ENCODE assay signal across 17 cellular contexts in genomic region chr1:85308837-85309350, GRCh38. TPM values are rescaled to one million over a fixed set of nuclear protein-coding genes. Genes with fewer than 3 reads are reported as not detected.
A peak's percentile ranks its signal among the peaks of the same experiment; 100 is the strongest.
DNase-seq lines count a peak whose midpoint lies in the region; ATAC-seq, FAIRE-seq and TF ChIP-seq lines count a peak whose summit lies in the region.
"Had no signal": no experiment of that assay in that cellular context is flagged by ENCODE, and none has a peak within 500 bp of the region (broad histone marks: within the 10 kb centered on the region; RNA-seq: fewer than 3 reads in every experiment).

No MANE protein-coding gene starts in this region.

- H3K9me3 ChIP-seq in Karpas-422 (ENCODE audit: low read length) = no peaks in the 10 kb centered on the region
- H3K9me3 ChIP-seq in GM12878 (replicated peaks; ENCODE audit: control insufficient read depth, insufficient read depth, low read length) = no peaks in the 10 kb centered on the region
- H3K9me3 ChIP-seq: adrenal gland, BE2C, lower lobe of right lung, right atrium auricular region, tibial artery had no signal

- no peaks in the 10 kb centered on the region for H3K79me2 ChIP-seq in Karpas-422 (ENCODE audit: low read length)
- no peaks in the 10 kb centered on the region for H3K79me2 ChIP-seq in GM12878 (ENCODE audit: control insufficient read depth, insufficient read depth, low read length)

- H2AFZ ChIP-seq in Karpas-422 (ENCODE audit: low read length) = no peak overlapping the region
- no peak overlapping the region for H2AFZ ChIP-seq in GM12878 (ENCODE audit: control insufficient read depth, low read depth, low read length)

- 59% methylated on average over 4 of the region's 4 CpGs for WGBS in GM12878 (ENCODE audit: insufficient coverage, insufficient replicate concordance, low lambda C conversion rate, missing lambda C conversion rate)

- DNase-seq in NCI-H748 (lab: John Stamatoyannopoulos, UW; ENCODE audit: unreplicated experiment) = peak; percentile 30
- DNase-seq in NCI-H748 treated with DMSO at 0.1 percent for 48 hours (lab: John Stamatoyannopoulos, UW) = no peak
- no peak for DNase-seq in Karpas-422
- no peak for DNase-seq in GM12878 (ENCODE audit: low read depth, low spot score)
- DNase-seq in retina = peak; percentile 60
- no peak for DNase-seq in DMS153 treated with DMSO at 0.1 percent for 48 hours (lab: John Stamatoyannopoulos, UW; ENCODE audit: unreplicated experiment)
- no peak for DNase-seq in coronary artery (ENCODE audit: low spot score)
- DNase-seq in stimulated activated CD4-positive, alpha-beta T cell treated with anti-CD3 and anti-CD28 coated beads, Interleukin-4, amount 100 ng/mL, for 4 hours = no peak
- DNase-seq: NCI-H187 treated with DMSO at 0.1 percent for 48 hours; NK-92 treated with Interleukin-12 subunit alpha and Interleukin-12 subunit beta, amount 100 ng/mL, for 24 hours had no signal

- RAD21 ChIA-PET in GM12878 (lab: Charles Lee; ENCODE audit: unreplicated experiment) = interaction anchor here (0.5 to 2.2 kb wide), 3 partner anchors 458 to 710 kb away, joined by 3 to 6 read pairs (median 5); no protein-coding TSS in a partner anchor

- H4K20me1 ChIP-seq in Karpas-422 (ENCODE audit: insufficient read depth, low read depth, low read length) (no peaks in the 10 kb centered on the region), GM12878 (ENCODE audit: control insufficient read depth, insufficient read depth) (no peaks in the 10 kb centered on the region)

- no peaks in the 10 kb centered on the region for H3K9me2 ChIP-seq in Karpas-422 (replicated peaks; ENCODE audit: insufficient read depth, low read length)

- H3K9ac ChIP-seq in Karpas-422 (ENCODE audit: low read length) (no peak overlapping the region), GM12878 (ENCODE audit: control insufficient read depth, insufficient read depth, low read length) (no peak overlapping the region)

- H3K27me3 ChIP-seq in Karpas-422 (ENCODE audit: low read length) (0 out of 2 replicates have a peak, but pooled peaks cover 2% of the 10 kb centered on the region), GM12878 (replicated peaks in 1 of 2; ENCODE audit: control insufficient read depth in 2 of 2, insufficient read depth in 2 of 2, low read length in 1 of 2) (peaks cover 0 to 4% of the 10 kb centered on the region in 2 experiments; a peak in 2 of 4 replicates)
- H3K27me3 ChIP-seq: adrenal gland, BE2C, right atrium auricular region, tibial artery had no signal

- intact Hi-C loops in GM12878 (cut with micrococcal nuclease; ENCODE audit: unreplicated experiment) = loop anchor here (2.0 to 10.0 kb wide), 4 partner anchors 90 to 710 kb away; no protein-coding TSS in a partner anchor

- in situ Hi-C loops in GM12878 (cut with MboI) = loop anchor here (10.0 to 25.0 kb wide), 2 partner anchors 386 to 703 kb away; no protein-coding TSS in a partner anchor

- H3K4me1 ChIP-seq in Karpas-422 (ENCODE audit: low read length) (peaks cover 9% of the 10 kb centered on the region), GM12878 (ENCODE audit: control insufficient read depth, insufficient read depth, low read length) (peaks cover 5% of the 10 kb centered on the region)
- H3K4me1 ChIP-seq: BE2C had no signal

- no peak for TF ChIP-seq EP300 in GM12878 (IDR thresholded peaks at IDR 0.05; ENCODE audit: borderline replicate concordance in 1 of 2, control insufficient read depth in 1 of 2, low read depth in 2 of 2, low read length in 2 of 2)

- no peak overlapping the region for H3K27ac ChIP-seq in Karpas-422 (ENCODE audit: low read length)
- H3K27ac ChIP-seq in GM12878 (ENCODE audit: control insufficient read depth, insufficient read depth) = no peak overlapping the region
- no peak overlapping the region for H3K27ac ChIP-seq in coronary artery
- H3K27ac ChIP-seq: adrenal gland, lower lobe of right lung, right atrium auricular region, tibial artery had no signal

- H3K4me2 ChIP-seq in Karpas-422 (ENCODE audit: low read depth, low read length, poor library complexity, severe bottlenecking) (peak overlapping the region; percentile 57), GM12878 (ENCODE audit: control insufficient read depth, insufficient read depth) (peak overlapping the region; percentile 83; the same call in 1 of the 2 replicates)

- no peak for TF ChIP-seq CTCF in GM12878 (IDR thresholded peaks at IDR 0.05 in 2 of 3, conservative IDR thresholded peaks at IDR 0.05 in 1 of 3; ENCODE audit: control insufficient read depth in 2 of 3, extremely low read depth in 1 of 3, insufficient read depth in 1 of 3, low read depth in 3 of 3, low read length in 3 of 3)
- no peak for TF ChIP-seq CTCF in coronary artery (IDR thresholded peaks at IDR 0.05)

- no peak for ATAC-seq in GM12878

- SMC1A ChIA-PET in GM12878 (lab: Charles Lee; ENCODE audit: uncharacterized antibody, unreplicated experiment) = interaction anchor here (1.0 to 2.5 kb wide), 4 partner anchors 238 to 709 kb away, joined by 3 to 9 read pairs (median 4); no protein-coding TSS in a partner anchor

- no peak for TF ChIP-seq POLR2A in GM12878 (IDR thresholded peaks at IDR 0.05; ENCODE audit: low read depth, low read length)

- BruUV-seq in GM12878 (replicated peaks; lab: Mats Ljungman, UMichigan) = no TSS peak

- TF ChIP-seq RAD21 in GM12878 (IDR thresholded peaks at IDR 0.05; ENCODE audit: insufficient read depth, low read depth, low read length) = no peak

- CTCF ChIA-PET in GM12878 (lab: Yijun Ruan, JAX) = interaction anchor here (0.6 to 2.3 kb wide), 13 partner anchors 11 to 710 kb away, joined by 3 to 12 read pairs (median 3); no protein-coding TSS in a partner anchor

- POLR2A ChIA-PET in GM12878 (lab: Charles Lee) = no interaction called here

- FAIRE-seq in GM12878 (lab: Jason Lieb, UNC) = no peak
- FAIRE-seq: bronchial epithelial cell, kidney had no signal

- H3K36me3 ChIP-seq in Karpas-422 (ENCODE audit: insufficient read depth, low read length) (no peaks in the 10 kb centered on the region), GM12878 (ENCODE audit: control insufficient read depth in 2 of 2, insufficient read depth in 2 of 2, low read length in 1 of 2) (no peaks in the 10 kb centered on the region)
- H3K36me3 ChIP-seq: adrenal gland, BE2C, lower lobe of right lung, right atrium auricular region, tibial artery had no signal

- H3K4me3 ChIP-seq in Karpas-422 (ENCODE audit: low read length) = no peak overlapping the region
- H3K4me3 ChIP-seq in GM12878 = no peak overlapping the region
- H3K4me3 ChIP-seq in coronary artery = no peak overlapping the region
- H3K4me3 ChIP-seq: right atrium auricular region, tibial artery had no signal

TF ChIP-seq in GM12878, 131 proteins besides CTCF, POLR2A, EP300 and RAD21 (continues in another document):
- no peak for TF ChIP-seq STAT1 (conservative IDR thresholded peaks at IDR 0.05)
- TF ChIP-seq CBX3 (IDR thresholded peaks at IDR 0.05; ENCODE audit: borderline replicate concordance, low read depth) = no peak

RNA-seq across cellular contexts. Expression of gene BCL10, which starts 32.5 kb away (rescaled TPM):
- total RNA-seq in Karpas-422 (2014; rRNA removed; shearing (Covaris generic); ENCODE audit: low replicate concordance) = 16.5 and 32.2 TPM in 2 replicates
- total RNA-seq in GM12878 (2013; cell fraction: nucleolus; rRNA removed) = 45.2 and 45.4 TPM in 2 replicates
- 20.0 and 22.6 TPM in 2 replicates for total RNA-seq in GM12878 (2014; rRNA removed)
- 21.7 and 23.7 TPM in 2 replicates for total RNA-seq in GM12878 (2014; rRNA removed; fragmentation: Illumina TruSeq; extraction: Trizol)
- 25.3 and 28.1 TPM in 2 replicates for total RNA-seq in GM12878 (2021)
- 8.6 TPM for polyA plus RNA-seq in GM12878 (2011; ENCODE audit: low read depth)
- polyA plus RNA-seq in GM12878 (2011; rRNA removed) = 17.8 and 22.3 TPM in 2 replicates
- polyA plus RNA-seq in GM12878 (2011; cell fraction: cytosol; rRNA removed) = 9.8 and 10.1 TPM in 2 replicates
- 8.8 TPM in 2 replicates for polyA plus RNA-seq in GM12878 (2011; cell fraction: nucleus; rRNA removed)
- 11.7 and 16.2 TPM in 2 replicates for polyA plus RNA-seq in GM12878 (2012)
- 18.3 and 21.1 TPM in 2 replicates for polyA plus RNA-seq in GM12878 (2014; fragmentation: Illumina TruSeq; extraction: Trizol)
- polyA plus RNA-seq in GM12878 (2014; fragmentation: Nextera tagmentation; extraction: Ambion mirVana) = 10 to 100 TPM; 16.7 to 19.0 TPM
- 10.6 and 11.8 TPM in 2 replicates for polyA plus RNA-seq in GM12878 (2014; rRNA removed)
- polyA plus RNA-seq in GM12878 (2016; fragmentation: Nextera tagmentation; extraction: Ambion mirVana) = 10 to 100 TPM; 26.8 to 35.2 TPM
- 28.8 and 29.7 TPM in 2 replicates for polyA minus RNA-seq in GM12878 (2011; rRNA and poly(A)+ RNA removed)
- 12.2 and 12.8 TPM in 2 replicates for polyA minus RNA-seq in GM12878 (2011; cell fraction: cytosol; rRNA and poly(A)+ RNA removed)
- 46.5 and 60.1 TPM in 2 replicates for polyA minus RNA-seq in GM12878 (2011; cell fraction: nucleus; rRNA and poly(A)+ RNA removed)

RNA-seq across cellular contexts. Expression of gene C1orf52, which starts 49.4 kb away (rescaled TPM):
- total RNA-seq in Karpas-422 (2014; rRNA removed; shearing (Covaris generic); ENCODE audit: low replicate concordance) = 17.8 and 22.9 TPM in 2 replicates
- 27.3 and 46.0 TPM in 2 replicates for total RNA-seq in GM12878 (2013; cell fraction: nucleolus; rRNA removed)
- total RNA-seq in GM12878 (2014; rRNA removed) = 20.4 and 26.8 TPM in 2 replicates
- total RNA-seq in GM12878 (2014; rRNA removed; fragmentation: Illumina TruSeq; extraction: Trizol) = 16.4 and 16.6 TPM in 2 replicates
- total RNA-seq in GM12878 (2021) = 13.8 and 16.8 TPM in 2 replicates
- 8.3 TPM for polyA plus RNA-seq in GM12878 (2011; ENCODE audit: low read depth)
- polyA plus RNA-seq in GM12878 (2011; rRNA removed) = 22.9 and 34.8 TPM in 2 replicates
- polyA plus RNA-seq in GM12878 (2011; cell fraction: cytosol; rRNA removed) = 15.5 and 23.5 TPM in 2 replicates
- polyA plus RNA-seq in GM12878 (2011; cell fraction: nucleus; rRNA removed) = 29.2 and 30.7 TPM in 2 replicates
- polyA plus RNA-seq in GM12878 (2012) = 18.7 and 19.6 TPM in 2 replicates
- 12.8 and 15.1 TPM in 2 replicates for polyA plus RNA-seq in GM12878 (2014; fragmentation: Illumina TruSeq; extraction: Trizol)
- polyA plus RNA-seq in GM12878 (2014; fragmentation: Nextera tagmentation; extraction: Ambion mirVana) = 10 to 100 TPM in 1 of 2 experiments, 1 to 10 TPM in 1; 9.4 to 17.1 TPM
- 18.1 and 27.3 TPM in 2 replicates for polyA plus RNA-seq in GM12878 (2014; rRNA removed)
- polyA plus RNA-seq in GM12878 (2016; fragmentation: Nextera tagmentation; extraction: Ambion mirVana) = 10 to 100 TPM; 37.6 to 39.5 TPM
- polyA minus RNA-seq in GM12878 (2011; rRNA and poly(A)+ RNA removed) = 6.2 and 15.9 TPM in 2 replicates
- polyA minus RNA-seq in GM12878 (2011; cell fraction: cytosol; rRNA and poly(A)+ RNA removed) = 5.6 and 14.2 TPM in 2 replicates
- polyA minus RNA-seq in GM12878 (2011; cell fraction: nucleus; rRNA and poly(A)+ RNA removed) = 10.6 and 15.5 TPM in 2 replicates

Comparison
In these comparisons a context has a peak if more than half of its experiments do, and no peak if none do; other contexts are left out.
1. DNase-seq: peak in NCI-H748 (single experiment) and retina (single experiment); none in NCI-H748 treated with DMSO at 0.1 percent for 48 hours (single experiment), Karpas-422 (single experiment), GM12878 (single experiment), DMS153 treated with DMSO at 0.1 percent for 48 hours (single experiment), coronary artery (single experiment) and stimulated activated CD4-positive, alpha-beta T cell treated with anti-CD3 and anti-CD28 coated beads, Interleukin-4, amount 100 ng/mL, for 4 hours (0 of 2).